ENCODE assay signal across 22 cellular contexts in the genomic region with DNA sequence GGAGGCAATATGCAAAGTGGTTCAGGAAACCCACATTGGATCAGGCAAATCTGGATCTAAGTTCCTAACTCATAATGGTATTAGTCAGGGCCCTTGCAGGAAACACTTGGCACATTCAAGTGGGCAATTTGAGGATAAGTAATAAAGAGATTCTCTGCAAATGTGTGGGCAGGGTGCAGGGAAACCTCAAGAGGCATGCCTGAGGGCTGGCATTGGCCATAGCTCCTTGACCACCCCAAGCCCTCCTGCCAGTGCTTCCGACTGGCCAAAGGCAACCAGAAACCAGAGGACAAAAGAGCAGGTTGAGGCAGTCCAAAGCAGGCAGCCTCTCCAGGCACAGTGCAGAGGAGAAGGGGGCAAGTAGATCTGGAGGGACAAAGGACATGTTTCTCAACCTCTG.
"Had no signal": no experiment of that assay in that cellular context is flagged by ENCODE, and none has a peak within 500 bp of the region (broad histone marks: within the 10 kb centered on the region; RNA-seq: fewer than 3 reads in every experiment).

No MANE protein-coding gene starts in this region.

- DNase-seq: colonic mucosa; dermis blood vessel endothelial cell; foreskin melanocyte; kidney; left cardiac atrium; left ventricle myocardium superior; mammary epithelial cell; mucosa of descending colon; natural killer cell; occipital lobe; psoas muscle; retina; stimulated activated CD4-positive, alpha-beta T cell treated with anti-CD3 and anti-CD28 coated beads, Interleukin-2, amount 100 ng/mL, for 24 hours; stimulated activated CD4-positive, alpha-beta T cell treated with anti-CD3 and anti-CD28 coated beads, Interleukin-4, amount 100 ng/mL, for 4 hours; stimulated activated naive B cell treated with anti-CD40 and anti-IgM and Interleukin-4, amounts not matched to agents 10 μg/mL and 1 μg/mL and 100 μg/mL, for 72 hours; stomach; trophoblast cell had no signal

- H3K4me3 Mint-ChIP-seq: natural killer cell; stimulated activated naive B cell treated with anti-CD40 and anti-IgM and Interleukin-4, amounts not matched to agents 10 μg/mL and 1 μg/mL and 100 μg/mL, for 72 hours had no signal

- H3K27ac Mint-ChIP-seq: natural killer cell; stimulated activated naive B cell treated with anti-CD40 and anti-IgM and Interleukin-4, amounts not matched to agents 10 μg/mL and 1 μg/mL and 100 μg/mL, for 72 hours had no signal

- H3K4me1 ChIP-seq: colonic mucosa, parathyroid adenoma, psoas muscle, stomach had no signal

- ATAC-seq: left cardiac atrium; left ventricle myocardium superior; mucosa of descending colon; natural killer cell; psoas muscle; sciatic nerve; stimulated activated naive B cell treated with anti-CD40 and anti-IgM and Interleukin-4, amounts not matched to agents 10 μg/mL and 1 μg/mL and 100 μg/mL, for 72 hours had no signal

- H3K27ac ChIP-seq: colonic mucosa, hepatocyte, parathyroid adenoma, psoas muscle, skin epidermis, stomach, thoracic aorta had no signal

- H3K36me3 Mint-ChIP-seq: natural killer cell; stimulated activated naive B cell treated with anti-CD40 and anti-IgM and Interleukin-4, amounts not matched to agents 10 μg/mL and 1 μg/mL and 100 μg/mL, for 72 hours had no signal

- H3K36me3 ChIP-seq: colonic mucosa, stomach, thoracic aorta had no signal

- H3K9me3 Mint-ChIP-seq: stimulated activated naive B cell treated with anti-CD40 and anti-IgM and Interleukin-4, amounts not matched to agents 10 μg/mL and 1 μg/mL and 100 μg/mL, for 72 hours had no signal

- H3K4me1 Mint-ChIP-seq: natural killer cell; stimulated activated naive B cell treated with anti-CD40 and anti-IgM and Interleukin-4, amounts not matched to agents 10 μg/mL and 1 μg/mL and 100 μg/mL, for 72 hours had no signal

- H3K4me3 ChIP-seq: colonic mucosa, hepatocyte, mucosa of descending colon, psoas muscle, skin epidermis, stomach, thoracic aorta had no signal

- H3K9me3 ChIP-seq: colonic mucosa, mucosa of descending colon, psoas muscle, stomach, thoracic aorta had no signal

- H3K27me3 Mint-ChIP-seq: stimulated activated naive B cell treated with anti-CD40 and anti-IgM and Interleukin-4, amounts not matched to agents 10 μg/mL and 1 μg/mL and 100 μg/mL, for 72 hours had no signal

- H3K27me3 ChIP-seq: colonic mucosa, hepatocyte, stomach had no signal
